ENCODE assay signal across 1 cellular context in the genomic region with DNA sequence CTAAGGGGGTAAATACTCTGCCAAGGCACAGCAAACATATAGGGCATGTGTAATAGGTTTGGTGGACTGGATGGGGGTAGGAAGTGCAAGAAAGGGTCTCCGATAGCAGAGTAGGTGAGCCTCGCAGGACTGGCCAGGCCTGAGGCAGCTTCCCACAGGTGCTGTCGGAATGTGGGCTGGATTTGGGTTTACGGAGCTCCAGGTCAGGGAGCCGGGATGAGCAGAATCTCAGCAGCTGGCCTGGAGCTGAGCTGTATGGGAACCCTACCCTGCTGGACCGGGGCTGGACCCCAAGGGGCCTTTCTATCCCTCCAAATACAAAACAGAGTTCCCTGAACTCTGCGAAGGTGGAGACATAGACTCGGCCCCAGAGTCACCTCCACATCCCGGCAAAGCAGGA.
TF ChIP-seq lines count a peak whose summit lies in the region.

No MANE protein-coding gene starts in this region.

TF ChIP-seq in H1, 55 proteins besides CTCF, POLR2A, EP300 and RAD21:
- no peak for TF ChIP-seq POU5F1 (IDR thresholded peaks at IDR 0.05; ENCODE audit: low read depth, low read length)
- TF ChIP-seq RFX5 (IDR thresholded peaks at IDR 0.05; ENCODE audit: borderline replicate concordance, low read depth, low read length): no peak
- TF ChIP-seq BACH1 (IDR thresholded peaks at IDR 0.05; ENCODE audit: low read length): no peak
- no peak for TF ChIP-seq SP4 (IDR thresholded peaks at IDR 0.05; ENCODE audit: low read length)
- TF ChIP-seq MAFK (IDR thresholded peaks at IDR 0.05; ENCODE audit: low read depth, low read length): no peak
- TF ChIP-seq PHF8 (conservative IDR thresholded peaks at IDR 0.05; ENCODE audit: low read depth, low read length): no peak
- TF ChIP-seq CHD2 (IDR thresholded peaks at IDR 0.05; ENCODE audit: low read length): no peak
- no peak for TF ChIP-seq RNF2 (IDR thresholded peaks at IDR 0.05; ENCODE audit: borderline replicate concordance, low read depth, low read length, missing control alignments, poor library complexity, severe bottlenecking)
- TF ChIP-seq GTF2F1 (IDR thresholded peaks at IDR 0.05; ENCODE audit: borderline replicate concordance, low read depth, low read length): no peak
- TF ChIP-seq EGR1 (IDR thresholded peaks at IDR 0.05; ENCODE audit: borderline replicate concordance, low read depth, low read length): no peak
- TF ChIP-seq SRF (IDR thresholded peaks at IDR 0.05; ENCODE audit: low read depth, low read length): no peak
- TF ChIP-seq SUZ12 (IDR thresholded peaks at IDR 0.05; ENCODE audit: low read length): no peak
- no peak for TF ChIP-seq CEBPB (IDR thresholded peaks at IDR 0.05; ENCODE audit: low read depth, low read length)
- TF ChIP-seq TBP (IDR thresholded peaks at IDR 0.05; ENCODE audit: low read depth, low read length): no peak
- no peak for TF ChIP-seq SP1 (IDR thresholded peaks at IDR 0.05; ENCODE audit: low read depth, low read length)
- no peak for TF ChIP-seq HDAC2 (IDR thresholded peaks at IDR 0.05; ENCODE audit: borderline replicate concordance in 1 of 2, low read depth in 2 of 2, low read length in 2 of 2)
- no peak for TF ChIP-seq HDAC6 (IDR thresholded peaks at IDR 0.05; ENCODE audit: low read depth, low read length)
